8 cellular contexts compared by ENCODE assay signal in the genomic region with DNA sequence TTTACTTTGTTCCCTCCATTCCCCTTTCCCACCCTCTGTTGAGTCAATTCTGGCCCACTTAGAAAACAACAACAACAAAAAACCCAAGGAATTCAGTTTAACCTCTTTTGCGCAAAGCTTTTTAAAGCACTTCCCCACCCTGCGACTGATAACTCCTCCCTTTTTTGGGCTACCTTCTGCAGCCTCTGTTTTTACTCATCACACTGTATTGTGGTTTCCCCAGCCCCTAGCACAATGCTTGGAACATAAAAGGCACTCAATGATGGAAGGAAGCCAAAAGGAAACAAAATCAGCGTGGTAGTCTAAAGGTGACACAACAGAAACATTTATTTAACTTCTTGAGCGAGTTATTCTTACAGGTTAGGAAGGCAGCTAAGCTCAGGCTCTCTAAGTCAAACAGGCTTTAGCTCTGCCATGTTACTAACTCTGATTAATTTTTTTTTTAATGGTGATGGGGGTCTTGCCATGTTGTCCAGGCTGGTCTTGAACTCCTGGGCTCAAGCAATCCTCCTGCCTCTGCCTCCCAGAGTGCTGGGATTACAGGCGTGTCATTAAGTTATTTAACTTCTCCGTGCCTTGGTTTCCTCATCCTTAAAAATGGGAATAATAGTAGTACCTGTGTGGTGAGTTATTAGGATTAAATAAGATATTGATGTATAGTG. TPM values are rescaled to one million over a fixed set of nuclear protein-coding genes. Genes with fewer than 3 reads are reported as not detected.
DNase-seq lines count a peak whose midpoint lies in the region; ATAC-seq and TF ChIP-seq lines count a peak whose summit lies in the region.

No MANE protein-coding gene starts in this region.

- H3K9me2 ChIP-seq in DOHH2 (replicated peaks; ENCODE audit: control insufficient read depth, low read length), result no peaks in the 10 kb centered on the region

- H3K4me1 ChIP-seq in DOHH2 (ENCODE audit: control insufficient read depth, low read length), result peaks cover 43% of the 10 kb centered on the region
- H3K4me1 ChIP-seq in iPS-18a (ENCODE audit: control insufficient read depth, low read depth, low read length), result no peaks in the 10 kb centered on the region

- no peak for DNase-seq in HFFc6
- peak; percentile 66 for DNase-seq in NOMO-1 (lab: John Stamatoyannopoulos, UW; ENCODE audit: unreplicated experiment in 2 of 2)
- peak; percentile 69 for DNase-seq in stimulated activated CD4-positive, alpha-beta T cell treated with anti-CD3 and anti-CD28 coated beads, Interleukin-4, amount 100 ng/mL, for 24 hours
- no peak for DNase-seq in nucleus accumbens (lab: John Stamatoyannopoulos, UW)

- no peak for ATAC-seq in HG02798 (IDR thresholded peaks at IDR 0.05; ENCODE audit: poor library complexity, unreplicated experiment)

- H3K36me3 ChIP-seq in DOHH2 (ENCODE audit: control insufficient read depth, low read length) (no peaks in the 10 kb centered on the region), iPS-18a (ENCODE audit: control insufficient read depth, low read depth, low read length) (no peaks in the 10 kb centered on the region)

- H3K36me3 Mint-ChIP-seq in HFFc6 (ENCODE audit: low read depth), result no peaks in the 10 kb centered on the region
- no peaks in the 10 kb centered on the region for H3K36me3 Mint-ChIP-seq in activated naive CD4-positive, alpha-beta T cell treated with anti-CD3 and anti-CD28 coated beads, Interleukin-2, amount 50 U/mL, for 24 hours

- H3K9me3 ChIP-seq in DOHH2 (ENCODE audit: control insufficient read depth, insufficient read depth, low read length) (no peaks in the 10 kb centered on the region), iPS-18a (ENCODE audit: control insufficient read depth, low read depth, low read length) (no peaks in the 10 kb centered on the region)

- H3F3A ChIP-seq in DOHH2 (ENCODE audit: control insufficient read depth, insufficient read depth), result no peaks in the 10 kb centered on the region

- H3K27me3 Mint-ChIP-seq in HFFc6 (ENCODE audit: insufficient read depth), result peaks cover 1% of the 10 kb centered on the region; the same call in 1 of the 2 replicates
- no peaks in the 10 kb centered on the region for H3K27me3 Mint-ChIP-seq in activated naive CD4-positive, alpha-beta T cell treated with anti-CD3 and anti-CD28 coated beads, Interleukin-2, amount 50 U/mL, for 24 hours

- H4K20me1 ChIP-seq in DOHH2 (ENCODE audit: control insufficient read depth, insufficient read depth, low read depth, low read length), result no peaks in the 10 kb centered on the region

- H3K9ac ChIP-seq in iPS-18a (ENCODE audit: low read length), result peak overlapping the region; percentile 89

- H3K4me3 Mint-ChIP-seq in HFFc6, result peak overlapping the region; percentile 90
- H3K4me3 Mint-ChIP-seq in activated naive CD4-positive, alpha-beta T cell treated with anti-CD3 and anti-CD28 coated beads, Interleukin-2, amount 50 U/mL, for 24 hours, result peak overlapping the region; percentile 86

- H3K27me3 ChIP-seq in DOHH2 (ENCODE audit: control insufficient read depth, low read length), result no peaks in the 10 kb centered on the region
- peaks cover 4% of the 10 kb centered on the region for H3K27me3 ChIP-seq in iPS-18a (ENCODE audit: control insufficient read depth, insufficient read depth, low read length)

- no peak overlapping the region for H3K27ac ChIP-seq in DOHH2 (ENCODE audit: low read depth, low read length)
- H3K27ac ChIP-seq in iPS-18a (ENCODE audit: low read length), result no peak overlapping the region

- TF ChIP-seq CTCF in DOHH2 (IDR thresholded peaks at IDR 0.05; ENCODE audit: low read depth, low read length, poor library complexity, severe bottlenecking) (no peak), HFFc6 (IDR thresholded peaks at IDR 0.05) (no peak)

- peak overlapping the region; percentile 78 for H3K27ac Mint-ChIP-seq in HFFc6
- peak overlapping the region; percentile 96 for H3K27ac Mint-ChIP-seq in activated naive CD4-positive, alpha-beta T cell treated with anti-CD3 and anti-CD28 coated beads, Interleukin-2, amount 50 U/mL, for 24 hours

- H3K4me2 ChIP-seq in DOHH2 (ENCODE audit: low read length), result peak overlapping the region; percentile 75

- H3K79me2 ChIP-seq in DOHH2 (ENCODE audit: control insufficient read depth, low read length), result peaks cover 32% of the 10 kb centered on the region

- peak overlapping the region; percentile 91 for H3K4me3 ChIP-seq in DOHH2 (ENCODE audit: low read length)
- peak overlapping the region; percentile 77 for H3K4me3 ChIP-seq in iPS-18a (ENCODE audit: low read length)

- peaks cover 25% of the 10 kb centered on the region for H3K4me1 Mint-ChIP-seq in HFFc6 (ENCODE audit: low read depth)
- H3K4me1 Mint-ChIP-seq in activated naive CD4-positive, alpha-beta T cell treated with anti-CD3 and anti-CD28 coated beads, Interleukin-2, amount 50 U/mL, for 24 hours, result peaks cover 76% of the 10 kb centered on the region

- H3K9me3 Mint-ChIP-seq in HFFc6, result no peaks in the 10 kb centered on the region
- no peaks in the 10 kb centered on the region for H3K9me3 Mint-ChIP-seq in activated naive CD4-positive, alpha-beta T cell treated with anti-CD3 and anti-CD28 coated beads, Interleukin-2, amount 50 U/mL, for 24 hours

RNA-seq across cellular contexts. Expression of a gene that starts 1.3 kb away (rescaled TPM):
- 1 to 10 TPM; 5.7 to 9.7 (median 7.1) TPM for total RNA-seq in HFFc6 (2021; fragmentation: NEBNext Ultra II Directional; extraction: Animal tissue kit (Norgen Biotek cat#: 25700))

Comparison
In these comparisons a context has a peak if more than half of its experiments do, and no peak if none do; other contexts are left out.
1. DNase-seq: peak in NOMO-1 (2 of 2) and stimulated activated CD4-positive, alpha-beta T cell treated with anti-CD3 and anti-CD28 coated beads, Interleukin-4, amount 100 ng/mL, for 24 hours (single experiment); none in HFFc6 (single experiment) and nucleus accumbens (0 of 56).